1 cellular context compared by ENCODE assay signal in genomic region chr17:351875-352420, GRCh38.
TF ChIP-seq lines count a peak whose summit lies in the region.

No MANE protein-coding gene starts in this region.

TF ChIP-seq in HepG2, 621 proteins besides CTCF, POLR2A, EP300 and RAD21 (continued from another document):
- 0 out of 2 replicates have a peak, but pooled peaks have one; percentile 38 for TF ChIP-seq ZNF841 (CRISPR knock-in tag; IDR thresholded peaks at IDR 0.05; ENCODE audit: borderline replicate concordance)
- 0 out of 2 replicates have a peak, but pooled peaks have one; percentile 14 for TF ChIP-seq KAT7 (CRISPR knock-in tag; IDR thresholded peaks at IDR 0.05; ENCODE audit: borderline replicate concordance)
- 0 out of 2 replicates have a peak, but pooled peaks have one; percentile 33 for TF ChIP-seq THAP7 (CRISPR knock-in tag; IDR thresholded peaks at IDR 0.05)
- peak; percentile 80; the same call in 1 of the 2 replicates for TF ChIP-seq ZNF136 (CRISPR knock-in tag; IDR thresholded peaks at IDR 0.05; ENCODE audit: low read depth)
- TF ChIP-seq PAXIP1 (CRISPR knock-in tag; conservative IDR thresholded peaks at IDR 0.05): no peak
- peak; percentile 60; the same call in 1 of the 2 replicates for TF ChIP-seq MAX (IDR thresholded peaks at IDR 0.05)
- TF ChIP-seq ZNF234 (CRISPR knock-in tag; conservative IDR thresholded peaks at IDR 0.05): 0 out of 2 replicates have a peak, but pooled peaks have one; percentile 47
